1 cellular context compared by ENCODE assay signal in the genomic region with DNA sequence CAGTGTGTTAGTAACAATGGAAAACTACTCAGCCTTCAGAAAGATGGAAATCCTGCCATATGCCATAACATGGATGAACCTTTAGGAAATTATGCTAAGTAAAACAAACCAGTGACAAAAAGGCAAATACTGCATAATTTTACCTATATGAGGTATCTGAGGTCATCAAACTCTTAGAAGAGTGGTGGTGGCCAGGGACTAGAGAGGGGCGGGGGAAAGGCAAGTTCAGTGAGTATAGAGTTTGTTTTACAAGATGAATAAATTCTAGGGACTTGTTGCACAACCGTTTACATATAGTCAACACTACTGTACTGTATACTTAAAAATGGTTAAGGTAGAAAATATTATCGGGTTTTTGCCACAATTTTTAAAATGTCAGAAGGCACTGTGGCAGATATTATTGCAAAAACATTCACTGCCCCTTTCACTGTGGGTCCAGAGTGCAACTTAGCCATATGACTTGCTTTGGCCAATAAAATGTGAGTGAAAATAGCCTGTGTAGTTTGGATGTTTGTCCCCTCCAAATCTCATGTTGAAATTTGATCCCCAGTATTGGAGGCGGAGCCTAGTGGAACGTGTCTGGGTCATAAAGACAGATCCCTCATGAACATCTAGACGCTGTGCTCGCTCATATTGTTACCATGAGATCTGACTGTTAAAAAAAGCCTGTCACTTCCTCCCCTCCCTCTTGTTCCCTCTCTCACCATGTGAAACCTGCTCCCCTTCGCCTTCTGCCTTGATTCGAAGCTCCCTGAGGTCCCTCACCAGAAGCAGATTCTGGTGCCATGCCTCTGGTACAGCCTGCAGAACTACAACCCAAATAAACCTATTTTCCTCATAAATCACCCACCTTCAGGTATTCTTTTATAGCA.
A peak's percentile ranks its signal among the peaks of the same experiment; 100 is the strongest.
TF ChIP-seq lines count a peak whose summit lies in the region.

No MANE protein-coding gene starts in this region.

TF ChIP-seq in HepG2, 621 proteins besides CTCF, POLR2A, EP300 and RAD21 (continues in another document):
- TF ChIP-seq E2F2 (CRISPR knock-in tag; IDR thresholded peaks at IDR 0.05; ENCODE audit: borderline replicate concordance): no peak
- TF ChIP-seq, protein P1, sequence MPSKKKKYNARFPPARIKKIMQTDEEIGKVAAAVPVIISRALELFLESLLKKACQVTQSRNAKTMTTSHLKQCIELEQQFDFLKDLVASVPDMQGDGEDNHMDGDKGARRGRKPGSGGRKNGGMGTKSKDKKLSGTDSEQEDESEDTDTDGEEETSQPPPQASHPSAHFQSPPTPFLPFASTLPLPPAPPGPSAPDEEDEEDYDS (CRISPR knock-in tag; IDR thresholded peaks at IDR 0.05): peak; percentile 71
- no peak for TF ChIP-seq ZNF772 (CRISPR knock-in tag; IDR thresholded peaks at IDR 0.05)
- no peak for TF ChIP-seq HCFC1 (IDR thresholded peaks at IDR 0.05; ENCODE audit: low read depth, low read length)
- TF ChIP-seq KAT2B (IDR thresholded peaks at IDR 0.05; ENCODE audit: borderline replicate concordance, low read depth, low read length): no peak
- 0 out of 2 replicates have a peak, but pooled peaks have one; percentile 40 for TF ChIP-seq ZNF121 (CRISPR knock-in tag; IDR thresholded peaks at IDR 0.05)
- no peak for TF ChIP-seq ZNF407 (CRISPR knock-in tag; IDR thresholded peaks at IDR 0.05; ENCODE audit: not compliant biosample characterization)
- no peak for TF ChIP-seq SP1 (IDR thresholded peaks at IDR 0.05)
- TF ChIP-seq SP1 (CRISPR knock-in tag; IDR thresholded peaks at IDR 0.05): peak; percentile 31; the same call in 1 of the 2 replicates
- TF ChIP-seq, protein P2, sequence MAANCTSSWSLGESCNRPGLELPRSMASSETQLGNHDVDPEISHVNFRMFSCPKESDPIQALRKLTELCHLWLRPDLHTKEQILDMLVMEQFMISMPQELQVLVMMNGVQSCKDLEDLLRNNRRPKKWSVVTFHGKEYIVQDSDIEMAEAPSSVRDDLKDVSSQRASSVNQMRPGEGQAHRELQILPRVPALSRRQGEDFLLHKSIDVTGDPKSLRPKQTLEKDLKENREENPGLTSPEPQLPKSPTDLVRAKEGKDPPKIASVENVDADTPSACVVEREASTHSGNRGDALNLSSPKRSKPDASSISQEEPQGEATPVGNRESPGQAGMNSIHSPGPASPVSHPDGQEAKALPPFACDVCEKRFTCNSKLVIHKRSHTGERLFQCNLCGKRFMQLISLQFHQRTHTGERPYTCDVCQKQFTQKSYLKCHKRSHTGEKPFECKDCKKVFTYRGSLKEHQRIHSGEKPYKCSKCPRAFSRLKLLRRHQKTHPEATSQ (CRISPR knock-in tag; IDR thresholded peaks at IDR 0.05; ENCODE audit: borderline replicate concordance): peak; percentile 93; the same call in 1 of the 2 replicates
- TF ChIP-seq NCOA5 (CRISPR knock-in tag; IDR thresholded peaks at IDR 0.05): no peak
- TF ChIP-seq PBX3 (CRISPR knock-in tag; IDR thresholded peaks at IDR 0.05; ENCODE audit: borderline replicate concordance): no peak
- no peak for TF ChIP-seq ZNF740 (CRISPR knock-in tag; IDR thresholded peaks at IDR 0.05)
- no peak for TF ChIP-seq ZNF207 (IDR thresholded peaks at IDR 0.05; ENCODE audit: borderline replicate concordance)
- no peak for TF ChIP-seq MAF1 (CRISPR knock-in tag; IDR thresholded peaks at IDR 0.05; ENCODE audit: borderline replicate concordance)
- no peak for TF ChIP-seq XRCC5 (optimal IDR thresholded peaks at IDR 0.05; ENCODE audit: low read length)
- no peak for TF ChIP-seq ZBTB42 (CRISPR knock-in tag; IDR thresholded peaks at IDR 0.05)
- no peak for TF ChIP-seq EZH2 (conservative IDR thresholded peaks at IDR 0.05; ENCODE audit: low read depth, low read length)
- peak; percentile 44; the same call in 1 of the 2 replicates for TF ChIP-seq SP5 (CRISPR knock-in tag; IDR thresholded peaks at IDR 0.05; ENCODE audit: borderline replicate concordance, low read depth)
- peak; percentile 55; the same call in 1 of the 2 replicates for TF ChIP-seq SP4 (CRISPR knock-in tag; IDR thresholded peaks at IDR 0.05)
- TF ChIP-seq, protein P3, sequence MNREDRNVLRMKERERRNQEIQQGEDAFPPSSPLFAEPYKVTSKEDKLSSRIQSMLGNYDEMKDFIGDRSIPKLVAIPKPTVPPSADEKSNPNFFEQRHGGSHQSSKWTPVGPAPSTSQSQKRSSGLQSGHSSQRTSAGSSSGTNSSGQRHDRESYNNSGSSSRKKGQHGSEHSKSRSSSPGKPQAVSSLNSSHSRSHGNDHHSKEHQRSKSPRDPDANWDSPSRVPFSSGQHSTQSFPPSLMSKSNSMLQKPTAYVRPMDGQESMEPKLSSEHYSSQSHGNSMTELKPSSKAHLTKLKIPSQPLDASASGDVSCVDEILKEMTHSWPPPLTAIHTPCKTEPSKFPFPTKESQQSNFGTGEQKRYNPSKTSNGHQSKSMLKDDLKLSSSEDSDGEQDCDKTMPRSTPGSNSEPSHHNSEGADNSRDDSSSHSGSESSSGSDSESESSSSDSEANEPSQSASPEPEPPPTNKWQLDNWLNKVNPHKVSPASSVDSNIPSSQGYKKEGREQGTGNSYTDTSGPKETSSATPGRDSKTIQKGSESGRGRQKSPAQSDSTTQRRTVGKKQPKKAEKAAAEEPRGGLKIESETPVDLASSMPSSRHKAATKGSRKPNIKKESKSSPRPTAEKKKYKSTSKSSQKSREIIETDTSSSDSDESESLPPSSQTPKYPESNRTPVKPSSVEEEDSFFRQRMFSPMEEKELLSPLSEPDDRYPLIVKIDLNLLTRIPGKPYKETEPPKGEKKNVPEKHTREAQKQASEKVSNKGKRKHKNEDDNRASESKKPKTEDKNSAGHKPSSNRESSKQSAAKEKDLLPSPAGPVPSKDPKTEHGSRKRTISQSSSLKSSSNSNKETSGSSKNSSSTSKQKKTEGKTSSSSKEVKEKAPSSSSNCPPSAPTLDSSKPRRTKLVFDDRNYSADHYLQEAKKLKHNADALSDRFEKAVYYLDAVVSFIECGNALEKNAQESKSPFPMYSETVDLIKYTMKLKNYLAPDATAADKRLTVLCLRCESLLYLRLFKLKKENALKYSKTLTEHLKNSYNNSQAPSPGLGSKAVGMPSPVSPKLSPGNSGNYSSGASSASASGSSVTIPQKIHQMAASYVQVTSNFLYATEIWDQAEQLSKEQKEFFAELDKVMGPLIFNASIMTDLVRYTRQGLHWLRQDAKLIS (CRISPR knock-in tag; IDR thresholded peaks at IDR 0.05): no peak
- TF ChIP-seq JARID2 (CRISPR knock-in tag; IDR thresholded peaks at IDR 0.05; ENCODE audit: insufficient replicate concordance): no peak
- no peak for TF ChIP-seq NFKB2 (CRISPR knock-in tag; IDR thresholded peaks at IDR 0.05; ENCODE audit: borderline replicate concordance)
- no peak for TF ChIP-seq ZBTB1 (CRISPR knock-in tag; IDR thresholded peaks at IDR 0.05; ENCODE audit: borderline replicate concordance)
- TF ChIP-seq PITX1 (CRISPR knock-in tag; IDR thresholded peaks at IDR 0.05): no peak
- 0 out of 2 replicates have a peak, but pooled peaks have one; percentile 23 for TF ChIP-seq KMT2A (CRISPR knock-in tag; IDR thresholded peaks at IDR 0.05)
- TF ChIP-seq ZFP62 (CRISPR knock-in tag; IDR thresholded peaks at IDR 0.05): no peak
- TF ChIP-seq, protein P4, sequence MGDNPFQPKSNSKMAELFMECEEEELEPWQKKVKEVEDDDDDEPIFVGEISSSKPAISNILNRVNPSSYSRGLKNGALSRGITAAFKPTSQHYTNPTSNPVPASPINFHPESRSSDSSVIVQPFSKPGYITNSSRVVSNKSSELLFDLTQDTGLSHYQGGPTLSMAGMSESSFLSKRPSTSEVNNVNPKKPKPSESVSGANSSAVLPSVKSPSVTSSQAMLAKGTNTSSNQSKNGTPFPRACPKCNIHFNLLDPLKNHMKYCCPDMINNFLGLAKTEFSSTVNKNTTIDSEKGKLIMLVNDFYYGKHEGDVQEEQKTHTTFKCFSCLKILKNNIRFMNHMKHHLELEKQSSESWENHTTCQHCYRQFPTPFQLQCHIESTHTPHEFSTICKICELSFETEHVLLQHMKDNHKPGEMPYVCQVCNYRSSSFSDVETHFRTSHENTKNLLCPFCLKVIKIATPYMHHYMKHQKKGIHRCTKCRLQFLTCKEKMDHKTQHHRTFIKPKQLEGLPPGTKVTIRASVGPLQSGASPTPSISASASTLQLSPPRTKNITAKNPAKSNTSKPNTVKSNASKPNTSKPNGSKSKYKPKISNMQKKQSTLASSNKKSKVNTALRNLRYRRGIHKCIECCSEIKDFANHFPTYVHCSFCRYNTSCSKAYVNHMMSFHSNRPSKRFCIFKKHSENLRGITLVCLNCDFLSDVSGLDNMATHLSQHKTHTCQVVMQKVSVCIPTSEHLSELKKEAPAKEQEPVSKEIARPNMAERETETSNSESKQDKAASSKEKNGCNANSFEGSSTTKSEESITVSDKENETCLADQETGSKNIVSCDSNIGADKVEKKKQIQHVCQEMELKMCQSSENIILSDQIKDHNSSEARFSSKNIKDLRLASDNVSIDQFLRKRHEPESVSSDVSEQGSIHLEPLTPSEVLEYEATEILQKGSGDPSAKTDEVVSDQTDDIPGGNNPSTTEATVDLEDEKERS (CRISPR knock-in tag; IDR thresholded peaks at IDR 0.05): no peak
- 0 out of 2 replicates have a peak, but pooled peaks have one; percentile 25 for TF ChIP-seq RXRB (CRISPR knock-in tag; IDR thresholded peaks at IDR 0.05; ENCODE audit: borderline replicate concordance)
- TF ChIP-seq ZNF274 (CRISPR knock-in tag; IDR thresholded peaks at IDR 0.05): no peak
